In genomic region chr6:165905744-165906143, GRCh38 we compare ENCODE assay signal across 24 cellular contexts.
"Had no signal": no experiment of that assay in that cellular context is flagged by ENCODE, and none has a peak within 500 bp of the region (broad histone marks: within the 10 kb centered on the region; RNA-seq: fewer than 3 reads in every experiment).

No MANE protein-coding gene starts in this region.

- FAIRE-seq: endothelial cell of umbilical vein had no signal

- ATAC-seq: effector memory CD8-positive, alpha-beta T cell; esophagus mucosa; foreskin keratinocyte; gastrocnemius medialis; gastroesophageal sphincter; heart left ventricle had no signal

- H3K4me1 ChIP-seq: colonic mucosa, esophagus muscularis mucosa, esophagus squamous epithelium, foreskin keratinocyte, gastrocnemius medialis, gastroesophageal sphincter, heart left ventricle had no signal

- H3K27me3 ChIP-seq: colonic mucosa, esophagus muscularis mucosa, esophagus squamous epithelium, foreskin keratinocyte, gastrocnemius medialis, gastroesophageal sphincter had no signal

- H3K36me3 ChIP-seq: colonic mucosa, esophagus muscularis mucosa, esophagus squamous epithelium, gastrocnemius medialis, gastroesophageal sphincter, heart left ventricle had no signal

- DNase-seq: colonic mucosa; cortex of kidney; dermis blood vessel endothelial cell; dorsolateral prefrontal cortex; effector CD4-positive, alpha-beta T cell; effector CD8-positive, alpha-beta T cell; effector memory CD4-positive, alpha-beta T cell; effector memory CD8-positive, alpha-beta T cell; endodermal cell; erythroblast; esophagus squamous epithelium; foreskin fibroblast; foreskin keratinocyte; foreskin melanocyte; gastrocnemius medialis; glutamatergic neuron; head of caudate nucleus; heart left ventricle had no signal

- H3K4me3 ChIP-seq: colonic mucosa, coronary artery, dorsolateral prefrontal cortex, esophagus muscularis mucosa, esophagus squamous epithelium, gastrocnemius medialis, gastroesophageal sphincter, heart left ventricle had no signal

- H3K9me3 ChIP-seq: colonic mucosa, esophagus muscularis mucosa, esophagus squamous epithelium, gastrocnemius medialis, gastroesophageal sphincter, heart left ventricle had no signal

- H3K27ac ChIP-seq: colonic mucosa, coronary artery, dorsolateral prefrontal cortex, epithelial cell of prostate, esophagus muscularis mucosa, esophagus squamous epithelium, foreskin keratinocyte, gastrocnemius medialis, gastroesophageal sphincter, heart left ventricle had no signal
